In genomic region chr18:44816028-44816427, GRCh38 we compare ENCODE assay signal across 13 cellular contexts.
"Had no signal": no experiment of that assay in that cellular context is flagged by ENCODE, and none has a peak within 500 bp of the region (broad histone marks: within the 10 kb centered on the region; RNA-seq: fewer than 3 reads in every experiment).

No MANE protein-coding gene starts in this region.

- H3K27me3 Mint-ChIP-seq: activated CD8-positive, alpha-beta memory T cell treated with anti-CD3 and anti-CD28 coated beads, Interleukin-2, amount 10 ng/mL, durations not matched to agents 7 days and 5 days had no signal

- H3K36me3 Mint-ChIP-seq: activated naive CD4-positive, alpha-beta T cell treated with anti-CD3 and anti-CD28 coated beads, Interleukin-2, amount 50 U/mL, for 72 hours had no signal

- H2AFZ ChIP-seq: parathyroid adenoma had no signal

- ATAC-seq: activated CD8-positive, alpha-beta memory T cell treated with anti-CD3 and anti-CD28 coated beads, Interleukin-2, amount 10 ng/mL, durations not matched to agents 7 days and 5 days; activated naive CD4-positive, alpha-beta T cell treated with anti-CD3 and anti-CD28 coated beads, Interleukin-2, amount 50 U/mL, for 72 hours; activated T-cell treated with anti-CD3 and anti-CD28 coated beads, Interleukin-2, amount 50 U/mL, for 4 hours had no signal

- H3K27ac Mint-ChIP-seq: activated CD8-positive, alpha-beta memory T cell treated with anti-CD3 and anti-CD28 coated beads, Interleukin-2, amount 10 ng/mL, durations not matched to agents 7 days and 5 days; activated naive CD4-positive, alpha-beta T cell treated with anti-CD3 and anti-CD28 coated beads, Interleukin-2, amount 50 U/mL, for 72 hours had no signal

- H3K27ac ChIP-seq: left ventricle myocardium inferior, parathyroid adenoma, right atrium auricular region, skin epidermis had no signal

- H3K27me3 ChIP-seq: right atrium auricular region had no signal

- H3K36me3 ChIP-seq: left ventricle myocardium inferior, right atrium auricular region had no signal

- H3K9me3 Mint-ChIP-seq: activated T-cell treated with anti-CD3 and anti-CD28 coated beads, Interleukin-2, amount 50 U/mL, for 4 hours had no signal

- H3K4me3 Mint-ChIP-seq: activated CD8-positive, alpha-beta memory T cell treated with anti-CD3 and anti-CD28 coated beads, Interleukin-2, amount 10 ng/mL, durations not matched to agents 7 days and 5 days; activated T-cell treated with anti-CD3 and anti-CD28 coated beads, Interleukin-2, amount 50 U/mL, for 4 hours had no signal

- H3K4me3 ChIP-seq: left ventricle myocardium inferior, right atrium auricular region, skin epidermis had no signal

- DNase-seq: activated CD4-positive, alpha-beta T cell treated with anti-CD3 and anti-CD28 coated beads for 1 hour; activated CD4-positive, alpha-beta T cell treated with anti-CD3 and anti-CD28 coated beads, Interleukin-2, amount 50 U/mL, for 48 hours; activated CD8-positive, alpha-beta memory T cell treated with anti-CD3 and anti-CD28 coated beads, Interleukin-2, amount 10 ng/mL, durations not matched to agents 7 days and 5 days; activated effector memory CD4-positive, alpha-beta T cell treated with anti-CD3 and anti-CD28 coated beads, Interleukin-2, amount 50 U/mL, for 16 hours; activated T-cell treated with anti-CD3 and anti-CD28 coated beads, Interleukin-2, amount 50 U/mL, for 4 hours; amniotic stem cell; cerebellar nuclear complex; dermis blood vessel endothelial cell; left ventricle myocardium inferior had no signal

- H3K9me3 ChIP-seq: left ventricle myocardium inferior, right atrium auricular region had no signal

- H3K9ac ChIP-seq: parathyroid adenoma had no signal
